14 cellular contexts compared by ENCODE assay signal in genomic region chr18:32372381-32373061, GRCh38.
DNase-seq lines count a peak whose midpoint lies in the region; ATAC-seq, FAIRE-seq and TF ChIP-seq lines count a peak whose summit lies in the region.
"Had no signal": no experiment of that assay in that cellular context is flagged by ENCODE, and none has a peak within 500 bp of the region (broad histone marks: within the 10 kb centered on the region; RNA-seq: fewer than 3 reads in every experiment).

No MANE protein-coding gene starts in this region.

- intact Hi-C loops in pancreas (cut with DNase I): loop anchor here in 1 of 3 donors (10.0 kb wide), 1 partner anchor 92 kb away; no protein-coding TSS in a partner anchor
- intact Hi-C loops in activated CD4-positive, alpha-beta T cell treated with anti-CD3 and anti-CD28 coated beads, Interleukin-2, amount 10 ng/mL, durations not matched to agents 24 days and 14 days (cut with micrococcal nuclease): no loop called here

- no peaks in the 10 kb centered on the region for H3K4me1 Mint-ChIP-seq in activated CD4-positive, alpha-beta T cell treated with anti-CD3 and anti-CD28 coated beads, Interleukin-2, amount 10 ng/mL, durations not matched to agents 24 days and 14 days
- H3K4me1 Mint-ChIP-seq: activated naive CD4-positive, alpha-beta T cell treated with anti-CD3 and anti-CD28 coated beads, Interleukin-2, amount 50 U/mL, for 24 hours had no signal

- no peaks in the 10 kb centered on the region for H3K27me3 Mint-ChIP-seq in activated CD4-positive, alpha-beta T cell treated with anti-CD3 and anti-CD28 coated beads, Interleukin-2, amount 10 ng/mL, durations not matched to agents 24 days and 14 days

- no peaks in the 10 kb centered on the region for H3K36me3 ChIP-seq in pancreas
- H3K36me3 ChIP-seq in BE2C: no peaks in the 10 kb centered on the region
- H3K36me3 ChIP-seq: BLaER1 treated with 17β-estradiol and CSF1 and Interleukin-3, amounts not matched to agents 10 nM and 100 nM; HAP-1 had no signal

- WGBS in pancreas, 2 donors: 21% methylated on average over 3 of the region's 3 CpGs

- ATAC-seq in pancreas (peak; percentile 86 to 92 (median 89)), GM21576 (IDR thresholded peaks at IDR 0.05; ENCODE audit: unreplicated experiment) (no peak)
- ATAC-seq: stimulated activated naive CD8-positive, alpha-beta T cell treated with anti-CD3 and anti-CD28 coated beads, Interleukin-15, Interleukin-2, amounts not matched to agents 100 U/mL and 50 U/mL, for 24 hours had no signal

- H3K4me1 ChIP-seq in pancreas (peaks cover 37 to 56% (median 55%) of the 10 kb centered on the region in 3 donors), BE2C (no peaks in the 10 kb centered on the region)
- H3K4me1 ChIP-seq: BLaER1 treated with 17β-estradiol and CSF1 and Interleukin-3, amounts not matched to agents 10 nM and 100 nM had no signal

- H3K27ac ChIP-seq in pancreas: peak overlapping the region; percentile 84 to 92 (median 88)
- H3K27ac ChIP-seq: BLaER1 treated with 17β-estradiol and CSF1 and Interleukin-3, amounts not matched to agents 10 nM and 100 nM; HL-60 had no signal

- H3K27me3 ChIP-seq in pancreas (no peaks in the 10 kb centered on the region), BE2C (no peaks in the 10 kb centered on the region)
- H3K27me3 ChIP-seq: BLaER1 treated with 17β-estradiol and CSF1 and Interleukin-3, amounts not matched to agents 10 nM and 100 nM had no signal

- FAIRE-seq in pancreas (lab: Jason Lieb, UNC): peak; percentile 91

- no peak overlapping the region for H3K4me3 Mint-ChIP-seq in activated CD4-positive, alpha-beta T cell treated with anti-CD3 and anti-CD28 coated beads, Interleukin-2, amount 10 ng/mL, durations not matched to agents 24 days and 14 days
- H3K4me3 Mint-ChIP-seq: activated naive CD4-positive, alpha-beta T cell treated with anti-CD3 and anti-CD28 coated beads, Interleukin-2, amount 50 U/mL, for 24 hours had no signal

- no peaks in the 10 kb centered on the region for H3K9me3 ChIP-seq in pancreas
- H3K9me3 ChIP-seq in BE2C: no peaks in the 10 kb centered on the region
- H3K9me3 ChIP-seq: BLaER1 treated with 17β-estradiol and CSF1 and Interleukin-3, amounts not matched to agents 10 nM and 100 nM; HAP-1 had no signal

- H3K4me3 ChIP-seq in epithelial cell of esophagus (ENCODE audit: low read length): no peak overlapping the region
- no peak overlapping the region for H3K4me3 ChIP-seq in pancreas
- H3K4me3 ChIP-seq in BE2C (ENCODE audit: low read depth, low read length): no peak overlapping the region
- H3K4me3 ChIP-seq: BLaER1 treated with 17β-estradiol and CSF1 and Interleukin-3, amounts not matched to agents 10 nM and 100 nM; HAP-1 had no signal

- H3K27ac Mint-ChIP-seq in activated CD4-positive, alpha-beta T cell treated with anti-CD3 and anti-CD28 coated beads, Interleukin-2, amount 10 ng/mL, durations not matched to agents 24 days and 14 days: no peak overlapping the region
- H3K27ac Mint-ChIP-seq: activated naive CD4-positive, alpha-beta T cell treated with anti-CD3 and anti-CD28 coated beads, Interleukin-2, amount 50 U/mL, for 24 hours had no signal

- DNase-seq in DMS53 treated with DMSO at 0.1 percent for 48 hours (lab: John Stamatoyannopoulos, UW; ENCODE audit: unreplicated experiment) (peak; percentile 98), NCI-H2196 (lab: John Stamatoyannopoulos, UW; ENCODE audit: unreplicated experiment) (peak; percentile 77), epithelial cell of esophagus (ENCODE audit: low read depth) (peak; percentile 99), pancreas (peak in 4 of 6 donors; percentile 65 to 90 (median 87)), UCSD-AML1 (lab: John Stamatoyannopoulos, UW; ENCODE audit: unreplicated experiment) (no peak), BE2C (no peak)
- DNase-seq in activated CD4-positive, alpha-beta T cell treated with anti-CD3 and anti-CD28 coated beads, Interleukin-2, amount 10 ng/mL, durations not matched to agents 24 days and 14 days: no peak
- DNase-seq: left cardiac atrium; stimulated activated naive CD8-positive, alpha-beta T cell treated with anti-CD3 and anti-CD28 coated beads, Interleukin-15, Interleukin-2, amounts not matched to agents 100 U/mL and 50 U/mL, for 24 hours had no signal

- H3K36me3 Mint-ChIP-seq in activated CD4-positive, alpha-beta T cell treated with anti-CD3 and anti-CD28 coated beads, Interleukin-2, amount 10 ng/mL, durations not matched to agents 24 days and 14 days (ENCODE audit: low read depth): no peaks in the 10 kb centered on the region
- H3K36me3 Mint-ChIP-seq: activated naive CD4-positive, alpha-beta T cell treated with anti-CD3 and anti-CD28 coated beads, Interleukin-2, amount 50 U/mL, for 24 hours had no signal

- TF ChIP-seq CTCF in epithelial cell of esophagus (IDR thresholded peaks at IDR 0.05; ENCODE audit: insufficient read depth, low read depth, low read length, missing control alignments): no peak
- no peak for TF ChIP-seq CTCF in pancreas (IDR thresholded peaks at IDR 0.05)
- TF ChIP-seq CTCF in BE2C (IDR thresholded peaks at IDR 0.05; ENCODE audit: low read depth, low read length): no peak

- H3K9me3 Mint-ChIP-seq in activated CD4-positive, alpha-beta T cell treated with anti-CD3 and anti-CD28 coated beads, Interleukin-2, amount 10 ng/mL, durations not matched to agents 24 days and 14 days: no peaks in the 10 kb centered on the region
- H3K9me3 Mint-ChIP-seq: activated naive CD4-positive, alpha-beta T cell treated with anti-CD3 and anti-CD28 coated beads, Interleukin-2, amount 50 U/mL, for 24 hours had no signal

Comparison
In these comparisons a context has a peak if more than half of its experiments do, and no peak if none do; other contexts are left out.
1. DNase-seq: peak in DMS53 treated with DMSO at 0.1 percent for 48 hours (single experiment), NCI-H2196 (single experiment), epithelial cell of esophagus (single experiment) and pancreas (4 of 6); none in activated CD4-positive, alpha-beta T cell treated with anti-CD3 and anti-CD28 coated beads, Interleukin-2, amount 10 ng/mL, durations not matched to agents 24 days and 14 days (single experiment), UCSD-AML1 (single experiment) and BE2C (single experiment).